Comparison of ENCODE assay signal across 14 cellular contexts in the genomic region with DNA sequence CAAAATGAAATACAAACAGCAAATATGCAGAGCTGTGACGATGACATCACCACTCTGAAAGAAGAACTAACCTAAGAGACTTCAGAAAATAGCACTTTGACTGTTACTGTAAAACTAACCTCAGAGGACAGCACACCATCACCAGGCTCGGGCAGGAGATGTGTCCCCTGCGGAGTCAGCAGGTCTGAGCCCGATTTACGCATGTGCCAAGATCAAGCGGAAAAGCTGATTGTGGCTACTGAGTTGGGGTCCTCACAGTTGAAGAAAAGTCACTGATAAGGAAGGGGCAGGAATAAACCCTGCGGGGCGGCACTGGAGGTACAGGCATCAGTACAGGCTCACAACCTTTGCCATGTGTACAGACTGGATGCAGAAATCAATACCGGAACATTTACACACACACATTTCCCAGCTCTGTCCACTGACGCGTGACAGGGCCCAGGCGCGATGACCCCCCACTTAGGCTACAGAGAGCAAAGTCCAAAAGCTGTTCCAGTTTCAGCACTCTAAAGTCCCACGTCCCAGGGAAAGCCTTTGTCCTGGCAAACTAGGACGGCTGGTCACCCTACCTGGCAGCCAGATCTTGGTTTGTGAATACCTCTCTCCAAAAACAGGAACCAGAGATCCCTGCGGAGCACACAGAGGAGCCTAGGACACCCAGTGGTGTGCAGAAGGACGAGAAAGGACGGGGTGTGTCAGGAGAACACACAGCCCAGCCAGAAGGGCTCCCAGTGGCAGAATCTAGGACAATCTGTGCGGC. TPM values are rescaled to one million over a fixed set of nuclear protein-coding genes. Genes with fewer than 3 reads are reported as not detected.
DNase-seq lines count a peak whose midpoint lies in the region; ATAC-seq and TF ChIP-seq lines count a peak whose summit lies in the region.
"Had no signal": no experiment of that assay in that cellular context is flagged by ENCODE, and none has a peak within 500 bp of the region (broad histone marks: within the 10 kb centered on the region; RNA-seq: fewer than 3 reads in every experiment).

No MANE protein-coding gene starts in this region.

- DNase-seq in GM12865 (ENCODE audit: low read depth): peak; percentile 19
- peak; percentile 41 for DNase-seq in NOMO-1 treated with DMSO at 0.1 percent for 48 hours (lab: John Stamatoyannopoulos, UW; ENCODE audit: unreplicated experiment)
- no peak for DNase-seq in cardiac muscle cell (ENCODE audit: low read depth in 1 of 2, low spot score in 1 of 2)
- peak; percentile 60 for DNase-seq in retina
- no peak for DNase-seq in upper lobe of right lung
- no peak for DNase-seq in SW480 (ENCODE audit: low spot score)
- DNase-seq: activated naive CD8-positive, alpha-beta T cell treated with anti-CD3 and anti-CD28 coated beads, Interleukin-2, amount 10 ng/mL, durations not matched to agents 7 days and 5 days; CD4-positive, alpha-beta T cell; cortex of kidney; NCI-H446; sigmoid colon had no signal

- no peak overlapping the region for H3K4me3 ChIP-seq in GM12865 (ENCODE audit: low read depth, low read length)
- no peak overlapping the region for H3K4me3 ChIP-seq in cardiac muscle cell
- no peak overlapping the region for H3K4me3 ChIP-seq in upper lobe of right lung
- H3K4me3 ChIP-seq: sigmoid colon, thoracic aorta had no signal

- H3K27me3 ChIP-seq in cardiac muscle cell: no peaks in the 10 kb centered on the region
- no peaks in the 10 kb centered on the region for H3K27me3 ChIP-seq in upper lobe of right lung
- H3K27me3 ChIP-seq: sigmoid colon had no signal

- H3K9me3 ChIP-seq in cardiac muscle cell (ENCODE audit: low read depth) (no peaks in the 10 kb centered on the region), upper lobe of right lung (no peaks in the 10 kb centered on the region)
- H3K9me3 ChIP-seq: sigmoid colon, thoracic aorta had no signal

- H3K36me3 ChIP-seq in cardiac muscle cell: no peaks in the 10 kb centered on the region
- H3K36me3 ChIP-seq in upper lobe of right lung: no peaks in the 10 kb centered on the region

- H3K27ac ChIP-seq in cardiac muscle cell (peak overlapping the region; percentile 64), upper lobe of right lung (no peak overlapping the region)
- H3K27ac ChIP-seq: sigmoid colon, thoracic aorta had no signal

- ATAC-seq in upper lobe of right lung (no peak), GM19397 (IDR thresholded peaks at IDR 0.05; ENCODE audit: unreplicated experiment) (no peak), GM19328 (IDR thresholded peaks at IDR 0.05; ENCODE audit: unreplicated experiment) (no peak)

- TF ChIP-seq CTCF in GM12865 (IDR thresholded peaks at IDR 0.05; ENCODE audit: insufficient read depth, low read depth, low read length, missing control alignments) (no peak), cardiac muscle cell (IDR thresholded peaks at IDR 0.05; ENCODE audit: low read depth, low read length) (no peak), upper lobe of right lung (IDR thresholded peaks at IDR 0.05) (no peak)

- H3K4me1 ChIP-seq in cardiac muscle cell (ENCODE audit: low read depth) (no peaks in the 10 kb centered on the region), upper lobe of right lung (peaks cover 5% of the 10 kb centered on the region)

- intact Hi-C loops in upper lobe of right lung (cut with DNase I): no loop called here

RNA-seq across cellular contexts. Expression of gene TRAP1, which starts 21.5 kb away (rescaled TPM):
- 141 and 157 TPM in 2 replicates for total RNA-seq in cardiac muscle cell
- 164 and 178 TPM in 2 replicates for polyA plus RNA-seq in cardiac muscle cell
- total RNA-seq in upper lobe of right lung: 67.0 TPM

RNA-seq across cellular contexts. Expression of gene DNASE1, which starts 41.3 kb away (rescaled TPM):
- 48.7 and 73.9 TPM in 2 replicates for total RNA-seq in cardiac muscle cell
- 28.1 and 38.1 TPM in 2 replicates for polyA plus RNA-seq in cardiac muscle cell
- total RNA-seq in upper lobe of right lung: 18.4 TPM

Comparison
In these comparisons a context has a peak if more than half of its experiments do, and no peak if none do; other contexts are left out.
1. DNase-seq: peak in GM12865 (single experiment), NOMO-1 treated with DMSO at 0.1 percent for 48 hours (single experiment) and retina (single experiment); none in cardiac muscle cell (0 of 2), upper lobe of right lung (single experiment) and SW480 (single experiment).